1 cellular context compared by ENCODE assay signal in the genomic region with DNA sequence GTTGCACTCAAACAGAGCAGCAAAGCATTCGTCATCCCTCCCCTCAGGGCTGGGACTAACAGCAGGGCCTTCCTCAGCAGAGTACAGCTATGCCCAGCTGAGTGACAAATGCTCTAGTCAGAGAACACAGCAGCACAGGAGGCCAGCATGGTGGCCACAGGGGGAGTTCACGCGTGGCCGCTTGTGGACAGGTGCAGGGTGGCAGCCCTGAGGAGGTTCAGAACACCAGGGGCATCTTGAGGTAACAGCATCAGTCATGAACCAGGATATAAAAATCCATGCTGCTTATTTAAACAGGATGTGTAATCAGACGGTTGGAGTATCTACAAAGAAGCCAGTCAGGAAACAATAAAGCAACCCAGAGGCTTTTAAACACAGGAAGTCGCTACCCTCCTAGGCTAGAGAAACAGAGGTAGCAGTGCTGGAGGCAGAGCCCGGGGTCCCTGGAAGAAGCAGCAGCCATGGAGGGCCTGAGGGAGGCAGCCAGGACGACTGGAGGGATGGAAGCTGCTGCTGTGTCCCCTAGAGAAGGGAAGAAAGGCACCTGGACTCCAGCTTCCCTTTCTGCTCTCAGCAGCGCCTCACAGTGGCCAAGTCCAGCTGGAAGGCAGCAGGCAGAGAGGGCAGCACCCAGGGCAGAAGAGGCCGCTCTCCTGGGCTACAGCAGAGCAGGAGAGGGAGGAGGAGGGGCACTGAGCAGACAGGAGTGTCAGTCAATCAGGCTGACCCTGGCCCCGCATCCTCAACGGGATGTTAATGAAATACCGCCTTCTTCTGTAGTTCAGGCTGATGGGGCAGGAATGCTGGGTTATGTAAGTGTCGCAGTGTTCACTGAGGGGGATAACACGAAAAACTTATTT.
TF ChIP-seq lines count a peak whose summit lies in the region.

No MANE protein-coding gene starts in this region.

TF ChIP-seq in IMR-90, 13 proteins besides CTCF, POLR2A, EP300 and RAD21 (continued from another document):
- TF ChIP-seq, protein P1, sequence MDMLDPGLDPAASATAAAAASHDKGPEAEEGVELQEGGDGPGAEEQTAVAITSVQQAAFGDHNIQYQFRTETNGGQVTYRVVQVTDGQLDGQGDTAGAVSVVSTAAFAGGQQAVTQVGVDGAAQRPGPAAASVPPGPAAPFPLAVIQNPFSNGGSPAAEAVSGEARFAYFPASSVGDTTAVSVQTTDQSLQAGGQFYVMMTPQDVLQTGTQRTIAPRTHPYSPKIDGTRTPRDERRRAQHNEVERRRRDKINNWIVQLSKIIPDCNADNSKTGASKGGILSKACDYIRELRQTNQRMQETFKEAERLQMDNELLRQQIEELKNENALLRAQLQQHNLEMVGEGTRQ (IDR thresholded peaks at IDR 0.05; ENCODE audit: low read depth, low read length) = no peak
- no peak for TF ChIP-seq CHD1 (IDR thresholded peaks at IDR 0.05; ENCODE audit: low read depth, low read length)
- no peak for TF ChIP-seq MAFK (IDR thresholded peaks at IDR 0.05; ENCODE audit: low read depth, low read length)
- TF ChIP-seq SMC3 (IDR thresholded peaks at IDR 0.05; ENCODE audit: low read depth, low read length) = no peak
TF ChIP-seq in IMR-90: peak in this region for 0.
